Comparison of ENCODE assay signal across 25 cellular contexts in the genomic region with DNA sequence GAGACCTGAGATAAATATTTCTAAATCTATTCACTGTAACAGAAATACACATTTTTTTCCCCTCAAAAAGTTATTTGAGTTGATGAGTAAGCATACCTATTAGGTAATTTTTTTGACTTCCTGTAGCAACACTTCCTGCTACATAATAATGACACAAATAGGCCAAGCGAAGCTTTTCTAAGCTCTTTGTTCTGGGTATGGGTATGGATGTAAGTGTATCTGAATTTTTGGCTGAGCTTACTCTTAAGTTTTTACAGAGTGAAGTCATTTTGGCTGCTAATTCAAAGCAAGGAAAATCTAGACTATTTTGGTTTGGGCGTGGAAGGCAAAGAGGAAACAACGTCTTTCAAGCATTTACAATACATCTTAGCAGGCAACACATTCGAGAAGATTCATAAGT.
DNase-seq lines count a peak whose midpoint lies in the region; ATAC-seq, FAIRE-seq and TF ChIP-seq lines count a peak whose summit lies in the region.
"Had no signal": no experiment of that assay in that cellular context is flagged by ENCODE, and none has a peak within 500 bp of the region (broad histone marks: within the 10 kb centered on the region; RNA-seq: fewer than 3 reads in every experiment).

No MANE protein-coding gene starts in this region.

- ATAC-seq in heart right ventricle (peak in 6 of 8 donors; percentile 65 to 97 (median 88)), Right ventricle myocardium superior (ENCODE audit: poor library complexity) (no peak), HepG2 (no peak)
- ATAC-seq: A549, HCT116, right lobe of liver had no signal

- 42 to 43% methylated on average over 4 of the region's 4 CpGs for WGBS in heart right ventricle, 2 donors
- WGBS in smooth muscle cell (ENCODE audit: low lambda C conversion rate): 94% methylated on average over 4 of the region's 4 CpGs
- WGBS in HepG2 (ENCODE audit: low lambda C conversion rate): under 1% methylated on average over 4 of the region's 4 CpGs

- H3K9ac ChIP-seq in adipocyte (ENCODE audit: low read length) (no peak overlapping the region), fibroblast of lung (ENCODE audit: insufficient read depth, low read length) (no peak overlapping the region), smooth muscle cell (ENCODE audit: low read depth) (no peak overlapping the region), HepG2 (ENCODE audit: insufficient read depth, low read depth, low read length) (no peak overlapping the region)
- H3K9ac ChIP-seq: BLaER1 treated with 17β-estradiol and CSF1 and Interleukin-3, amounts not matched to agents 10 nM and 100 nM had no signal

- TF ChIP-seq EP300 in HepG2 (IDR thresholded peaks at IDR 0.05; ENCODE audit: low read depth in 2 of 2, low read length in 2 of 2) (no peak), HepG2 (CRISPR knock-in tag; IDR thresholded peaks at IDR 0.05; ENCODE audit: borderline replicate concordance) (no peak)

- no peaks in the 10 kb centered on the region for H3F3A ChIP-seq in smooth muscle cell (ENCODE audit: low read depth)

- TF ChIP-seq POLR2A in HepG2 (IDR thresholded peaks at IDR 0.05; ENCODE audit: insufficient read depth in 1 of 2, low read depth in 2 of 2, low read length in 2 of 2): no peak

- DNase-seq in heart right ventricle (no peak), Right ventricle myocardium superior (no peak), adipocyte (ENCODE audit: low read depth) (peak; percentile 33), fibroblast of lung (ENCODE audit: low read depth in 2 of 2) (peak; percentile 3 to 19), smooth muscle cell (lab: John Stamatoyannopoulos, UW; ENCODE audit: unreplicated experiment) (no peak), HepG2 (ENCODE audit: low spot score) (no peak), iPS-NIHi7 (ENCODE audit: extremely low spot score) (no peak), GM19239 (ENCODE audit: insufficient read length, low spot score) (no peak)
- DNase-seq: activated CD4-positive, alpha-beta memory T cell treated with anti-CD3 and anti-CD28 coated beads for 36 hours; activated naive CD4-positive, alpha-beta T cell treated with Interleukin-2 at 50 U/mL for 16 hours; anterior cingulate cortex; endodermal cell; foreskin melanocyte; hypothalamus; mesendoderm; naive B cell; NCI-H1417 treated with DMSO at 0.1 percent for 48 hours; NCI-H524; right lobe of liver; stimulated activated CD4-positive, alpha-beta T cell treated with anti-CD3 and anti-CD28 coated beads, Interleukin-15, amount 100 ng/mL, for 24 hours; substantia nigra had no signal

- H3K4me2 ChIP-seq in fibroblast of lung (ENCODE audit: extremely low read depth, insufficient read depth, low read length): no peak overlapping the region
- no peak overlapping the region for H3K4me2 ChIP-seq in smooth muscle cell
- H3K4me2 ChIP-seq in HepG2 (ENCODE audit: low read depth, low read length): no peak overlapping the region
- H3K4me2 ChIP-seq: A549 had no signal

- peak overlapping the region in 8 of 10 donors; percentile 8 to 66 (median 50) for H3K27ac ChIP-seq in heart right ventricle
- no peak overlapping the region for H3K27ac ChIP-seq in fibroblast of lung (ENCODE audit: insufficient read depth, low read length)
- no peak overlapping the region for H3K27ac ChIP-seq in smooth muscle cell (ENCODE audit: low read depth)
- no peak overlapping the region for H3K27ac ChIP-seq in HepG2 (ENCODE audit: extremely low read length, insufficient read depth, low read length)
- H3K27ac ChIP-seq: A549, right lobe of liver, SJSA1 had no signal

- H3K4me1 ChIP-seq in heart right ventricle: peaks cover 0 to 16% (median 0%) of the 10 kb centered on the region in 9 donors
- H3K4me1 ChIP-seq in adipocyte (ENCODE audit: control insufficient read depth, insufficient read depth, low read length): no peaks in the 10 kb centered on the region
- H3K4me1 ChIP-seq in fibroblast of lung (ENCODE audit: control insufficient read depth, extremely low read depth, insufficient read depth, low read length): no peaks in the 10 kb centered on the region
- H3K4me1 ChIP-seq in smooth muscle cell (ENCODE audit: low read depth): no peaks in the 10 kb centered on the region
- no peaks in the 10 kb centered on the region for H3K4me1 ChIP-seq in HepG2 (ENCODE audit: insufficient read depth, low read length)
- H3K4me1 ChIP-seq: A549, right lobe of liver, SJSA1 had no signal

- H3K4me3 ChIP-seq in heart right ventricle: no peak overlapping the region
- no peak overlapping the region for H3K4me3 ChIP-seq in adipocyte (ENCODE audit: low read length)
- no peak overlapping the region for H3K4me3 ChIP-seq in fibroblast of lung (replicated peaks in 1 of 4; ENCODE audit: control extremely low read depth in 1 of 4, insufficient read depth in 1 of 4, low read depth in 3 of 4, low read length in 4 of 4)
- H3K4me3 ChIP-seq in smooth muscle cell: no peak overlapping the region
- no peak overlapping the region for H3K4me3 ChIP-seq in HepG2 (replicated peaks in 1 of 3; ENCODE audit: insufficient read depth in 1 of 3, low read depth in 2 of 3, low read length in 3 of 3)
- H3K4me3 ChIP-seq: A549; BLaER1 treated with 17β-estradiol and CSF1 and Interleukin-3, amounts not matched to agents 10 nM and 100 nM; right lobe of liver; SJSA1 had no signal

- H4K20me1 ChIP-seq in fibroblast of lung (ENCODE audit: control insufficient read depth, extremely low read depth, insufficient read depth, low read length) (no peaks in the 10 kb centered on the region), smooth muscle cell (ENCODE audit: low read depth) (no peaks in the 10 kb centered on the region), HepG2 (ENCODE audit: insufficient read depth, low read length) (no peaks in the 10 kb centered on the region)
- H4K20me1 ChIP-seq: BLaER1 treated with 17β-estradiol and CSF1 and Interleukin-3, amounts not matched to agents 10 nM and 100 nM had no signal

- no peaks in the 10 kb centered on the region for H3K27me3 ChIP-seq in heart right ventricle
- H3K27me3 ChIP-seq in adipocyte (replicated peaks; ENCODE audit: control insufficient read depth, insufficient read depth, low read length): no peaks in the 10 kb centered on the region
- no peaks in the 10 kb centered on the region for H3K27me3 ChIP-seq in fibroblast of lung (ENCODE audit: control insufficient read depth, insufficient read depth, low read length)
- H3K27me3 ChIP-seq in smooth muscle cell (ENCODE audit: low read depth): no peaks in the 10 kb centered on the region
- H3K27me3 ChIP-seq in HepG2 (ENCODE audit: control insufficient read depth in 1 of 2, insufficient read depth in 2 of 2, low read length in 2 of 2): no peaks in the 10 kb centered on the region
- H3K27me3 ChIP-seq: BLaER1 treated with 17β-estradiol and CSF1 and Interleukin-3, amounts not matched to agents 10 nM and 100 nM; right lobe of liver; SJSA1 had no signal

- no peak for TF ChIP-seq CTCF in heart right ventricle (IDR thresholded peaks at IDR 0.05)
- TF ChIP-seq CTCF in fibroblast of lung (conservative IDR thresholded peaks at IDR 0.05 in 1 of 2, IDR thresholded peaks at IDR 0.05 in 1 of 2; ENCODE audit: low read depth in 1 of 2, low read length in 2 of 2): no peak
- TF ChIP-seq CTCF in smooth muscle cell (IDR thresholded peaks at IDR 0.05; ENCODE audit: borderline replicate concordance, insufficient read depth, poor library complexity, severe bottlenecking): no peak
- no peak for TF ChIP-seq CTCF in HepG2 (CRISPR knock-in tag; IDR thresholded peaks at IDR 0.05)

- no peak for TF ChIP-seq RAD21 in HepG2 (CRISPR knock-in tag; IDR thresholded peaks at IDR 0.05)

- H3K36me3 ChIP-seq in heart right ventricle (no peaks in the 10 kb centered on the region), adipocyte (ENCODE audit: control insufficient read depth, insufficient read depth, low read length, severe bottlenecking) (no peaks in the 10 kb centered on the region), fibroblast of lung (ENCODE audit: control insufficient read depth, insufficient read depth, low read length) (no peaks in the 10 kb centered on the region), smooth muscle cell (ENCODE audit: low read depth) (peaks cover 2% of the 10 kb centered on the region), HepG2 (replicated peaks in 1 of 2; ENCODE audit: control insufficient read depth in 1 of 2, insufficient read depth in 2 of 2, low read length in 2 of 2) (no peaks in the 10 kb centered on the region)
- H3K36me3 ChIP-seq: BLaER1 treated with 17β-estradiol and CSF1 and Interleukin-3, amounts not matched to agents 10 nM and 100 nM; right lobe of liver; SJSA1 had no signal

- CTCF ChIA-PET in HepG2 (lab: Yijun Ruan, JAX; ENCODE audit: low intra/inter-chr PET ratio, low total read pairs): no interaction called here

- POLR2A ChIA-PET in HepG2 (lab: Yijun Ruan, JAX): no interaction called here

- H3K79me2 ChIP-seq in fibroblast of lung (ENCODE audit: control insufficient read depth, insufficient read depth, low read length): no peaks in the 10 kb centered on the region
- no peaks in the 10 kb centered on the region for H3K79me2 ChIP-seq in smooth muscle cell (ENCODE audit: low read depth)
- no peaks in the 10 kb centered on the region for H3K79me2 ChIP-seq in HepG2 (ENCODE audit: insufficient read depth, low read length)

- H2AFZ ChIP-seq in fibroblast of lung (ENCODE audit: low read length) (no peak overlapping the region), smooth muscle cell (ENCODE audit: low read depth) (peak overlapping the region; percentile 73), HepG2 (ENCODE audit: low read length) (no peak overlapping the region)

- H3K9me3 ChIP-seq in heart right ventricle: peaks cover 0 to 9% (median 0%) of the 10 kb centered on the region in 11 donors
- H3K9me3 ChIP-seq in adipocyte (ENCODE audit: control insufficient read depth, low read length): no peaks in the 10 kb centered on the region
- no peaks in the 10 kb centered on the region for H3K9me3 ChIP-seq in fibroblast of lung (ENCODE audit: control insufficient read depth, insufficient read depth, low read depth, low read length)
- no peaks in the 10 kb centered on the region for H3K9me3 ChIP-seq in smooth muscle cell (replicated peaks; ENCODE audit: low read depth)
- H3K9me3 ChIP-seq in HepG2 (ENCODE audit: low read length): peaks cover 92% of the 10 kb centered on the region
- H3K9me3 ChIP-seq: BLaER1 treated with 17β-estradiol and CSF1 and Interleukin-3, amounts not matched to agents 10 nM and 100 nM; right lobe of liver; SJSA1 had no signal

- in situ Hi-C loops in HepG2 (cut with HindIII; ENCODE audit: extremely low pct_ligation_motif_present, low pct_unique_long_range_greater_than_20kb): no loop called here

- intact Hi-C loops in heart right ventricle (cut with DNase I): loop anchor here in 1 of 10 donors (5.0 kb wide), 1 partner anchor 72 kb away; no protein-coding TSS in a partner anchor
- intact Hi-C loops in Right ventricle myocardium superior (cut with DNase I): no loop called here
- intact Hi-C loops in HepG2 (cut with micrococcal nuclease; ENCODE audit: unreplicated experiment): no loop called here

- FAIRE-seq in HepG2 (lab: Jason Lieb, UNC): no peak
- FAIRE-seq in GM19239 (lab: Jason Lieb, UNC): no peak
- FAIRE-seq: A549 had no signal

- no TSS peak for BruUV-seq in HepG2 (replicated peaks; lab: Mats Ljungman, UMichigan)

TF ChIP-seq in HepG2, 621 proteins besides CTCF, POLR2A, EP300 and RAD21 (continues in another document):
- TF ChIP-seq CHD2 (IDR thresholded peaks at IDR 0.05; ENCODE audit: low read depth, low read length) (no peak), BRCA1 (CRISPR knock-in tag; IDR thresholded peaks at IDR 0.05) (no peak), PRPF4 (IDR thresholded peaks at IDR 0.05; ENCODE audit: low read depth, low read length, poor library complexity, severe bottlenecking) (no peak)

Comparison
In these comparisons a context has a peak if more than half of its experiments do, and no peak if none do; other contexts are left out.
1. ATAC-seq: peak in heart right ventricle (6 of 8); none in Right ventricle myocardium superior (single experiment) and HepG2 (single experiment).
2. DNase-seq: peak in adipocyte (single experiment) and fibroblast of lung (2 of 2); none in heart right ventricle (0 of 2), Right ventricle myocardium superior (single experiment), smooth muscle cell (single experiment), HepG2 (single experiment), iPS-NIHi7 (single experiment) and GM19239 (single experiment).
3. H3K27ac ChIP-seq: peak in heart right ventricle (8 of 10); none in fibroblast of lung (single experiment), smooth muscle cell (single experiment) and HepG2 (single experiment).